In genomic region chr18:2845175-2845574, GRCh38 we compare ENCODE assay signal across 16 cellular contexts.
"Had no signal": no experiment of that assay in that cellular context is flagged by ENCODE, and none has a peak within 500 bp of the region (broad histone marks: within the 10 kb centered on the region; RNA-seq: fewer than 3 reads in every experiment).

No MANE protein-coding gene starts in this region.

- H3K4me3 ChIP-seq: neural progenitor cell, pancreas, skin epidermis, transverse colon had no signal

- DNase-seq: activated gamma-delta T cell treated with Interleukin-2 at 50 U/mL for 16 hours; activated T-cell treated with anti-CD3 and anti-CD28 coated beads, Interleukin-2, amount 50 U/mL, for 4 hours; effector CD4-positive, alpha-beta T cell; foreskin melanocyte; heart right ventricle; mesenchymal stem cell; pancreas; retina; SW 1271; transverse colon had no signal

- H3K9me3 Mint-ChIP-seq: activated CD4-positive, alpha-beta memory T cell treated with anti-CD3 and anti-CD28 coated beads for 36 hours; activated T-cell treated with anti-CD3 and anti-CD28 coated beads, Interleukin-2, amount 50 U/mL, for 4 hours; neural progenitor cell; stimulated activated effector memory CD8-positive, alpha-beta T cell treated with anti-CD3 and anti-CD28 coated beads, Interleukin-12 subunit alpha, Interleukin-12 subunit beta, amount 100 ng/mL, for 72 hours; T-helper 2 cell treated with Interferon-gamma antibody and Interleukin-4, amounts not matched to agents 5 μg/mL and 100 μg/mL, for 36 hours had no signal

- H3K27ac Mint-ChIP-seq: neural progenitor cell; stimulated activated effector memory CD8-positive, alpha-beta T cell treated with anti-CD3 and anti-CD28 coated beads, Interleukin-12 subunit alpha, Interleukin-12 subunit beta, amount 100 ng/mL, for 72 hours had no signal

- ATAC-seq: activated CD4-positive, CD25-positive, alpha-beta regulatory T cell treated with anti-CD3 and anti-CD28 coated beads, Interleukin-2, amount 50 U/mL, for 24 hours; activated T-cell treated with anti-CD3 and anti-CD28 coated beads, Interleukin-2, amount 50 U/mL, for 4 hours had no signal

- H3K36me3 Mint-ChIP-seq: neural progenitor cell; stimulated activated effector memory CD8-positive, alpha-beta T cell treated with anti-CD3 and anti-CD28 coated beads, Interleukin-12 subunit alpha, Interleukin-12 subunit beta, amount 100 ng/mL, for 72 hours had no signal

- H3K27ac ChIP-seq: neural progenitor cell, pancreas had no signal
